ENCODE assay signal across 32 cellular contexts in genomic region chr10:8702181-8702580, GRCh38.
"Had no signal": no experiment of that assay in that cellular context is flagged by ENCODE, and none has a peak within 500 bp of the region (broad histone marks: within the 10 kb centered on the region; RNA-seq: fewer than 3 reads in every experiment).

No MANE protein-coding gene starts in this region.

- H3K4me3 Mint-ChIP-seq: activated CD4-positive, alpha-beta memory T cell treated with anti-CD3 and anti-CD28 coated beads for 36 hours; activated CD4-positive, alpha-beta T cell treated with anti-CD3 and anti-CD28 coated beads, Interleukin-2, amount 10 ng/mL, durations not matched to agents 24 days and 14 days; activated naive CD4-positive, alpha-beta T cell treated with anti-CD3 and anti-CD28 coated beads for 36 hours; activated naive CD8-positive, alpha-beta T cell treated with anti-CD3 and anti-CD28 coated beads for 36 hours; activated T-helper 1 cell treated with anti-CD3 and anti-CD28 coated beads, Interleukin-12 subunit alpha, Interleukin-12 subunit beta, Interleukin-2, Interleukin-4 antibody, amounts not matched to agents 30 ng/mL and 10 ng/mL and 1 ng/mL, durations not matched to agents 14 hours and 24 hours and 36 hours; brain; naive thymus-derived CD8-positive, alpha-beta T cell; stimulated activated naive B cell treated with anti-CD40 and anti-IgM and Interleukin-4, amounts not matched to agents 10 μg/mL and 1 μg/mL and 100 μg/mL, for 72 hours had no signal

- H2AFZ ChIP-seq: hepatocyte had no signal

- H3K27ac ChIP-seq: adrenal gland, cardiac muscle cell, colonic mucosa, dorsolateral prefrontal cortex, gastrocnemius medialis, hepatocyte, right atrium auricular region, stomach, thyroid gland, upper lobe of right lung had no signal

- H3K36me3 ChIP-seq: adrenal gland, cardiac muscle cell, colonic mucosa, gastrocnemius medialis, right atrium auricular region, stomach, thyroid gland, upper lobe of right lung had no signal

- DNase-seq: activated CD4-positive, alpha-beta memory T cell treated with anti-CD3 and anti-CD28 coated beads for 36 hours; activated CD4-positive, alpha-beta T cell treated with anti-CD3 and anti-CD28 coated beads, Interleukin-2, amount 10 ng/mL, durations not matched to agents 24 days and 14 days; activated CD4-positive, CD25-positive, alpha-beta regulatory T cell treated with anti-CD3 and anti-CD28 coated beads, Interleukin-2, amount 50 U/mL, for 72 hours; activated CD8-positive, alpha-beta memory T cell treated with anti-CD3 and anti-CD28 coated beads, Interleukin-2, amount 50 U/mL, for 4 hours; activated effector memory CD4-positive, alpha-beta T cell treated with anti-CD3 and anti-CD28 coated beads, Interleukin-2, amount 50 U/mL, for 16 hours; activated naive CD4-positive, alpha-beta T cell treated with anti-CD3 and anti-CD28 coated beads for 36 hours; activated naive CD8-positive, alpha-beta T cell treated with anti-CD3 and anti-CD28 coated beads for 36 hours; activated T-cell treated with anti-CD3 and anti-CD28 coated beads, Interleukin-2, amount 50 U/mL, for 1 hour; adrenal gland; aorta; cerebellar nuclear complex; colonic mucosa; dorsolateral prefrontal cortex; effector memory CD4-positive, alpha-beta T cell; erythroblast; gastrocnemius medialis; glutamatergic neuron; left cardiac atrium; left ventricle myocardium superior; midbrain; naive thymus-derived CD8-positive, alpha-beta T cell; stimulated activated CD4-positive, alpha-beta T cell treated with anti-CD3 and anti-CD28 coated beads, Interleukin-15, amount 100 ng/mL, for 24 hours; stimulated activated CD4-positive, alpha-beta T cell treated with anti-CD3 and anti-CD28 coated beads, Interleukin-2, amount 100 ng/mL, for 24 hours; stimulated activated naive B cell treated with anti-CD40 and anti-IgM and Interleukin-4, amounts not matched to agents 10 μg/mL and 1 μg/mL and 100 μg/mL, for 72 hours; stomach; thyroid gland; upper lobe of right lung had no signal

- H3K4me3 ChIP-seq: adrenal gland, cardiac muscle cell, colonic mucosa, dorsolateral prefrontal cortex, gastrocnemius medialis, hepatocyte, right atrium auricular region, stomach, thyroid gland, upper lobe of right lung had no signal

- H3K79me2 ChIP-seq: hepatocyte had no signal

- H3K4me1 Mint-ChIP-seq: activated CD4-positive, alpha-beta T cell treated with anti-CD3 and anti-CD28 coated beads, Interleukin-2, amount 10 ng/mL, durations not matched to agents 24 days and 14 days; activated naive CD8-positive, alpha-beta T cell treated with anti-CD3 and anti-CD28 coated beads for 36 hours; brain; naive thymus-derived CD8-positive, alpha-beta T cell; stimulated activated naive B cell treated with anti-CD40 and anti-IgM and Interleukin-4, amounts not matched to agents 10 μg/mL and 1 μg/mL and 100 μg/mL, for 72 hours had no signal

- H3K36me3 Mint-ChIP-seq: activated CD4-positive, alpha-beta memory T cell treated with anti-CD3 and anti-CD28 coated beads for 36 hours; activated naive CD8-positive, alpha-beta T cell treated with anti-CD3 and anti-CD28 coated beads for 36 hours; brain; stimulated activated naive B cell treated with anti-CD40 and anti-IgM and Interleukin-4, amounts not matched to agents 10 μg/mL and 1 μg/mL and 100 μg/mL, for 72 hours had no signal

- H3K9me3 Mint-ChIP-seq: activated CD4-positive, alpha-beta memory T cell treated with anti-CD3 and anti-CD28 coated beads for 36 hours; activated CD4-positive, alpha-beta T cell treated with anti-CD3 and anti-CD28 coated beads, Interleukin-2, amount 10 ng/mL, durations not matched to agents 24 days and 14 days; activated naive CD4-positive, alpha-beta T cell treated with anti-CD3 and anti-CD28 coated beads for 36 hours; activated naive CD8-positive, alpha-beta T cell treated with anti-CD3 and anti-CD28 coated beads for 36 hours had no signal

- ATAC-seq: gastrocnemius medialis; left cardiac atrium; left ventricle myocardium superior; naive thymus-derived CD8-positive, alpha-beta T cell; stimulated activated naive B cell treated with anti-CD40 and anti-IgM and Interleukin-4, amounts not matched to agents 10 μg/mL and 1 μg/mL and 100 μg/mL, for 72 hours; upper lobe of right lung had no signal

- H3K4me1 ChIP-seq: adrenal gland, colonic mucosa, gastrocnemius medialis, right atrium auricular region, stomach, thyroid gland, upper lobe of right lung had no signal

- H3K27me3 ChIP-seq: adrenal gland, cardiac muscle cell, colonic mucosa, gastrocnemius medialis, hepatocyte, right atrium auricular region, stomach, thyroid gland, upper lobe of right lung had no signal

- H3K27ac Mint-ChIP-seq: activated CD4-positive, alpha-beta memory T cell treated with anti-CD3 and anti-CD28 coated beads for 36 hours; activated CD4-positive, alpha-beta T cell treated with anti-CD3 and anti-CD28 coated beads, Interleukin-2, amount 10 ng/mL, durations not matched to agents 24 days and 14 days; activated naive CD4-positive, alpha-beta T cell treated with anti-CD3 and anti-CD28 coated beads for 36 hours; activated naive CD8-positive, alpha-beta T cell treated with anti-CD3 and anti-CD28 coated beads for 36 hours; activated T-helper 1 cell treated with anti-CD3 and anti-CD28 coated beads, Interleukin-12 subunit alpha, Interleukin-12 subunit beta, Interleukin-2, Interleukin-4 antibody, amounts not matched to agents 30 ng/mL and 10 ng/mL and 1 ng/mL, durations not matched to agents 14 hours and 24 hours and 36 hours; brain; naive thymus-derived CD8-positive, alpha-beta T cell; stimulated activated naive B cell treated with anti-CD40 and anti-IgM and Interleukin-4, amounts not matched to agents 10 μg/mL and 1 μg/mL and 100 μg/mL, for 72 hours had no signal

- H3K4me2 ChIP-seq: hepatocyte had no signal

- H3K27me3 Mint-ChIP-seq: activated naive CD8-positive, alpha-beta T cell treated with anti-CD3 and anti-CD28 coated beads for 36 hours; brain; stimulated activated naive B cell treated with anti-CD40 and anti-IgM and Interleukin-4, amounts not matched to agents 10 μg/mL and 1 μg/mL and 100 μg/mL, for 72 hours had no signal

- H3K9me3 ChIP-seq: adrenal gland, colonic mucosa, gastrocnemius medialis, right atrium auricular region, stomach, thyroid gland had no signal
